In the genomic region with DNA sequence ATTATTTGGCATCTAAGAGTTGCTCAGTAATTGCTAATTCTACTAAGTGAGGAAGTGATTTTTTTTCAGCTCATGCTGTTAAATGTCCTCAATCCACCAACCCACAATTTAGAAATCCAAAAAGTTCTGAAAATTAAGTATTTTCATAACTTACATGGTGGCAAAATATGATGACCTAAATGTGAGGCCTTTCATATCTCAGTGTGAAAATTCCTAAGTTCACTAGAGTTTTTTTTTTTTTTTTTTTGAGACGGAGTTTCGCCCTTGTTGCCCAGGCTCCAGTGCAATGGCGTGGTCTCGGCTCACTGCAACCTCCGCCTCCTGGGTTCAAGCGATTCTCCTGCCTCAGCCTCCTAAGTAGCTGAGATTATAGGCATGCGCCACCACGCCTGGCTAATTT, we compare ENCODE assay signal across 18 cellular contexts.
"Had no signal": no experiment of that assay in that cellular context is flagged by ENCODE, and none has a peak within 500 bp of the region (broad histone marks: within the 10 kb centered on the region; RNA-seq: fewer than 3 reads in every experiment).

No MANE protein-coding gene starts in this region.

- H3K9me3 Mint-ChIP-seq: activated naive CD4-positive, alpha-beta T cell treated with anti-CD3 and anti-CD28 coated beads, Interleukin-2, amount 10 ng/mL, durations not matched to agents 7 days and 5 days; activated T-helper 17 cell treated with anti-CD3 and anti-CD28 coated beads, Interleukin-2, amount 50 U/mL, for 72 hours; brain; dendritic cell treated with granulocyte-macrophage colony-stimulating factor and Interleukin-4, amounts not matched to agents 40 ng/mL and 50 ng/mL, for 4 days; T-cell had no signal

- H3K9me3 ChIP-seq: ovary, stomach, thoracic aorta had no signal

- H3K27me3 ChIP-seq: ovary, stomach had no signal

- H3K27me3 Mint-ChIP-seq: activated naive CD4-positive, alpha-beta T cell treated with anti-CD3 and anti-CD28 coated beads, Interleukin-2, amount 10 ng/mL, durations not matched to agents 7 days and 5 days; activated T-helper 17 cell treated with anti-CD3 and anti-CD28 coated beads, Interleukin-2, amount 50 U/mL, for 72 hours; dendritic cell treated with granulocyte-macrophage colony-stimulating factor and Interleukin-4, amounts not matched to agents 40 ng/mL and 50 ng/mL, for 4 days; T-cell had no signal

- H3K4me3 Mint-ChIP-seq: activated naive CD4-positive, alpha-beta T cell treated with anti-CD3 and anti-CD28 coated beads, Interleukin-2, amount 10 ng/mL, durations not matched to agents 7 days and 5 days; activated T-helper 17 cell treated with anti-CD3 and anti-CD28 coated beads, Interleukin-2, amount 50 U/mL, for 72 hours; dendritic cell treated with granulocyte-macrophage colony-stimulating factor and Interleukin-4, amounts not matched to agents 40 ng/mL and 50 ng/mL, for 4 days; T-cell had no signal

- H3K36me3 ChIP-seq: ovary, thoracic aorta had no signal

- H3K27ac ChIP-seq: ovary, stomach, thoracic aorta, WERI-Rb-1 had no signal

- H3K4me3 ChIP-seq: ovary, stomach, thoracic aorta had no signal

- ATAC-seq: activated T-helper 17 cell treated with anti-CD3 and anti-CD28 coated beads, Interleukin-2, amount 50 U/mL, for 72 hours; left colon; T-cell had no signal

- DNase-seq: activated CD4-positive, alpha-beta T cell treated with anti-CD3 and anti-CD28 coated beads for 48 hours; activated CD8-positive, alpha-beta memory T cell treated with anti-CD3 and anti-CD28 coated beads for 24 hours; activated naive CD4-positive, alpha-beta T cell treated with anti-CD3 and anti-CD28 coated beads, Interleukin-2, amount 10 ng/mL, durations not matched to agents 7 days and 5 days; activated T-cell treated with anti-CD3 and anti-CD28 coated beads for 4 hours; amygdala; cerebellar nuclear complex; hippocampal formation; left colon; mammary epithelial cell; ovary; stimulated activated CD4-positive, alpha-beta T cell treated with anti-CD3 and anti-CD28 coated beads, Interleukin-4, amount 100 ng/mL, for 24 hours; stomach; T-cell; WERI-Rb-1 had no signal

- H3K27ac Mint-ChIP-seq: activated T-helper 17 cell treated with anti-CD3 and anti-CD28 coated beads, Interleukin-2, amount 50 U/mL, for 72 hours; dendritic cell treated with granulocyte-macrophage colony-stimulating factor and Interleukin-4, amounts not matched to agents 40 ng/mL and 50 ng/mL, for 4 days had no signal

- H3K36me3 Mint-ChIP-seq: T-cell had no signal
